5 cellular contexts compared by ENCODE assay signal in genomic region chr6:144532238-144532637, GRCh38.
DNase-seq lines count a peak whose midpoint lies in the region; ATAC-seq, FAIRE-seq and TF ChIP-seq lines count a peak whose summit lies in the region.
"Not testable (repeated sequence)": the region's sequence is repeated elsewhere in the genome, so short reads cannot be mapped to it uniquely, and the experiment has no call there.

No MANE protein-coding gene starts in this region.

- not testable (repeated sequence) for H4K20me1 ChIP-seq in K562 (replicated peaks; ENCODE audit: control insufficient read depth, insufficient read depth, low read length)

- H3K4me3 ChIP-seq in K562, result not testable (repeated sequence)

- CTCF ChIA-PET in K562 (lab: Yijun Ruan, JAX; ENCODE audit: low intra/inter-chr PET ratio), result not testable (repeated sequence)

- not testable (repeated sequence) for H3K27me3 Mint-ChIP-seq in activated T-cell treated with anti-CD3 and anti-CD28 coated beads, Interleukin-2, amount 50 U/mL, for 72 hours (ENCODE audit: low read depth); activated naive CD4-positive, alpha-beta T cell treated with anti-CD3 and anti-CD28 coated beads, Interleukin-2, amount 50 U/mL, for 24 hours; progenitor cell of endocrine pancreas; stimulated activated naive CD8-positive, alpha-beta T cell treated with anti-CD3 and anti-CD28 coated beads, Interleukin-15, Interleukin-2, amounts not matched to agents 100 ng/mL and 50 ng/mL, for 24 hours

- TF ChIP-seq POLR2A in K562 (conservative IDR thresholded peaks at IDR 0.05), result not testable (repeated sequence)

- H3K79me2 ChIP-seq in K562 (ENCODE audit: control insufficient read depth, insufficient read depth, low read length), result not testable (repeated sequence)

- not testable (repeated sequence) for TF ChIP-seq RAD21 in K562 (CRISPR knock-in tag; conservative IDR thresholded peaks at IDR 0.05 in 1 of 2, IDR thresholded peaks at IDR 0.05 in 1 of 2)

- not testable (repeated sequence) for DNase-seq in activated T-cell treated with anti-CD3 and anti-CD28 coated beads, Interleukin-2, amount 50 U/mL, for 72 hours; K562 (ENCODE audit: extremely low read depth in 1 of 4, low spot score in 3 of 4); progenitor cell of endocrine pancreas (ENCODE audit: low spot score, unreplicated experiment)

- not testable (repeated sequence) for ATAC-seq in activated T-cell treated with anti-CD3 and anti-CD28 coated beads, Interleukin-2, amount 50 U/mL, for 72 hours (replicated peaks in 1 of 2); K562

- WGBS in K562 (ENCODE audit: insufficient coverage, low coverage, missing lambda C conversion rate), result 39% methylated on average over 3 of the region's 3 CpGs

- H3K9me1 ChIP-seq in K562 (ENCODE audit: control insufficient read depth, insufficient read depth, low read length), result not testable (repeated sequence)

- not testable (repeated sequence) for H3K4me3 Mint-ChIP-seq in activated T-cell treated with anti-CD3 and anti-CD28 coated beads, Interleukin-2, amount 50 U/mL, for 72 hours; activated naive CD4-positive, alpha-beta T cell treated with anti-CD3 and anti-CD28 coated beads, Interleukin-2, amount 50 U/mL, for 24 hours; progenitor cell of endocrine pancreas (ENCODE audit: low read depth); stimulated activated naive CD8-positive, alpha-beta T cell treated with anti-CD3 and anti-CD28 coated beads, Interleukin-15, Interleukin-2, amounts not matched to agents 100 ng/mL and 50 ng/mL, for 24 hours

- intact Hi-C loops in K562 (cut with micrococcal nuclease), result not testable (repeated sequence)

- not testable (repeated sequence) for TF ChIP-seq CTCF in K562 (IDR thresholded peaks at IDR 0.05 in 2 of 3, conservative IDR thresholded peaks at IDR 0.05 in 1 of 3; ENCODE audit: insufficient read depth in 2 of 3, low read depth in 1 of 3, low read length in 3 of 3); progenitor cell of endocrine pancreas (IDR thresholded peaks at IDR 0.05; ENCODE audit: unreplicated experiment)

- TF ChIP-seq EP300 in K562 (IDR thresholded peaks at IDR 0.05; ENCODE audit: low read length), result not testable (repeated sequence)

- H3K27me3 ChIP-seq in K562 (ENCODE audit: control insufficient read depth in 2 of 2, insufficient read depth in 2 of 2, low read length in 2 of 2), result not testable (repeated sequence)

- not testable (repeated sequence) for H3K9me3 ChIP-seq in K562 (replicated peaks; ENCODE audit: control insufficient read depth, insufficient read depth, low read depth, low read length)

- H3K4me2 ChIP-seq in K562 (ENCODE audit: insufficient read depth, low read length), result not testable (repeated sequence)

- POLR2A ChIA-PET in K562 (lab: Yijun Ruan, JAX), result not testable (repeated sequence)

- FAIRE-seq in K562 (lab: Jason Lieb, UNC), result not testable (repeated sequence)

- not testable (repeated sequence) for H3K9ac ChIP-seq in K562 (ENCODE audit: insufficient read depth in 1 of 2, low read depth in 2 of 2, low read length in 2 of 2)

- H3K4me1 ChIP-seq in K562 (replicated peaks in 1 of 2; ENCODE audit: control insufficient read depth in 2 of 2, insufficient read depth in 2 of 2, low read length in 2 of 2), result peaks cover 7 to 16% of the 10 kb centered on the region in 2 experiments; a peak in 3 of 5 replicates

- H3K4me1 Mint-ChIP-seq in activated T-cell treated with anti-CD3 and anti-CD28 coated beads, Interleukin-2, amount 50 U/mL, for 72 hours (ENCODE audit: low read depth); activated naive CD4-positive, alpha-beta T cell treated with anti-CD3 and anti-CD28 coated beads, Interleukin-2, amount 50 U/mL, for 24 hours; stimulated activated naive CD8-positive, alpha-beta T cell treated with anti-CD3 and anti-CD28 coated beads, Interleukin-15, Interleukin-2, amounts not matched to agents 100 ng/mL and 50 ng/mL, for 24 hours (ENCODE audit: low read depth): not testable (repeated sequence)
- peaks cover 17% of the 10 kb centered on the region for H3K4me1 Mint-ChIP-seq in progenitor cell of endocrine pancreas (ENCODE audit: low read depth)

- H3K27ac ChIP-seq in K562 (ENCODE audit: extremely low read depth, low read depth, low read length), result not testable (repeated sequence)

- H3K36me3 Mint-ChIP-seq in activated T-cell treated with anti-CD3 and anti-CD28 coated beads, Interleukin-2, amount 50 U/mL, for 72 hours (ENCODE audit: insufficient read depth in 2 of 2), result peaks cover 7 to 24% of the 10 kb centered on the region in 2 donors
- H3K36me3 Mint-ChIP-seq in activated naive CD4-positive, alpha-beta T cell treated with anti-CD3 and anti-CD28 coated beads, Interleukin-2, amount 50 U/mL, for 24 hours, result peaks cover 17% of the 10 kb centered on the region
- peaks cover 32% of the 10 kb centered on the region for H3K36me3 Mint-ChIP-seq in progenitor cell of endocrine pancreas (ENCODE audit: insufficient read depth)
- peaks cover 48% of the 10 kb centered on the region for H3K36me3 Mint-ChIP-seq in stimulated activated naive CD8-positive, alpha-beta T cell treated with anti-CD3 and anti-CD28 coated beads, Interleukin-15, Interleukin-2, amounts not matched to agents 100 ng/mL and 50 ng/mL, for 24 hours (ENCODE audit: low read depth)

- not testable (repeated sequence) for H3K36me3 ChIP-seq in K562 (ENCODE audit: control insufficient read depth, insufficient read depth, low read length)

- H2AFZ ChIP-seq in K562 (ENCODE audit: low read depth, low read length), result not testable (repeated sequence)

- not testable (repeated sequence) for BruUV-seq in K562 (replicated peaks; lab: Mats Ljungman, UMichigan)

- in situ Hi-C loops in K562 (cut with MboI), result not testable (repeated sequence)

- peak overlapping the region; percentile 63 for H3K27ac Mint-ChIP-seq in activated T-cell treated with anti-CD3 and anti-CD28 coated beads, Interleukin-2, amount 50 U/mL, for 72 hours
- peak overlapping the region; percentile 41 for H3K27ac Mint-ChIP-seq in activated naive CD4-positive, alpha-beta T cell treated with anti-CD3 and anti-CD28 coated beads, Interleukin-2, amount 50 U/mL, for 24 hours
- peak overlapping the region; percentile 31 for H3K27ac Mint-ChIP-seq in progenitor cell of endocrine pancreas
- H3K27ac Mint-ChIP-seq in stimulated activated naive CD8-positive, alpha-beta T cell treated with anti-CD3 and anti-CD28 coated beads, Interleukin-15, Interleukin-2, amounts not matched to agents 100 ng/mL and 50 ng/mL, for 24 hours, result peak overlapping the region; percentile 10

- H3K9me3 Mint-ChIP-seq in activated T-cell treated with anti-CD3 and anti-CD28 coated beads, Interleukin-2, amount 50 U/mL, for 72 hours; activated naive CD4-positive, alpha-beta T cell treated with anti-CD3 and anti-CD28 coated beads, Interleukin-2, amount 50 U/mL, for 24 hours; progenitor cell of endocrine pancreas (ENCODE audit: low read depth); stimulated activated naive CD8-positive, alpha-beta T cell treated with anti-CD3 and anti-CD28 coated beads, Interleukin-15, Interleukin-2, amounts not matched to agents 100 ng/mL and 50 ng/mL, for 24 hours: not testable (repeated sequence)

TF ChIP-seq in K562, 482 proteins besides CTCF, POLR2A, EP300 and RAD21:
- TF ChIP-seq CHAMP1 (IDR thresholded peaks at IDR 0.05), result peak; percentile 57
- TF ChIP-seq CBX3 (IDR thresholded peaks at IDR 0.05; ENCODE audit: borderline replicate concordance in 1 of 2, low read length in 2 of 2), result peak in 1 of 2 experiments; percentile 54; a peak in 1 of 3 replicates

Comparison
In these comparisons a context has a peak if more than half of its experiments do, and no peak if none do; other contexts are left out.
1. H3K27ac Mint-ChIP-seq: peak in every context shown above with its lines; median percentile 63 in activated T-cell treated with anti-CD3 and anti-CD28 coated beads, Interleukin-2, amount 50 U/mL, for 72 hours; 41 in activated naive CD4-positive, alpha-beta T cell treated with anti-CD3 and anti-CD28 coated beads, Interleukin-2, amount 50 U/mL, for 24 hours; 31 in progenitor cell of endocrine pancreas; 10 in stimulated activated naive CD8-positive, alpha-beta T cell treated with anti-CD3 and anti-CD28 coated beads, Interleukin-15, Interleukin-2, amounts not matched to agents 100 ng/mL and 50 ng/mL, for 24 hours.